ENCODE assay signal across 1 cellular context in genomic region chrX:155767101-155767878, GRCh38.
TF ChIP-seq lines count a peak whose summit lies in the region.

No MANE protein-coding gene starts in this region.

TF ChIP-seq in HEK293, 187 proteins besides CTCF, POLR2A, EP300 and RAD21 (continued from another document and continues in another):
- TF ChIP-seq, protein P1, sequence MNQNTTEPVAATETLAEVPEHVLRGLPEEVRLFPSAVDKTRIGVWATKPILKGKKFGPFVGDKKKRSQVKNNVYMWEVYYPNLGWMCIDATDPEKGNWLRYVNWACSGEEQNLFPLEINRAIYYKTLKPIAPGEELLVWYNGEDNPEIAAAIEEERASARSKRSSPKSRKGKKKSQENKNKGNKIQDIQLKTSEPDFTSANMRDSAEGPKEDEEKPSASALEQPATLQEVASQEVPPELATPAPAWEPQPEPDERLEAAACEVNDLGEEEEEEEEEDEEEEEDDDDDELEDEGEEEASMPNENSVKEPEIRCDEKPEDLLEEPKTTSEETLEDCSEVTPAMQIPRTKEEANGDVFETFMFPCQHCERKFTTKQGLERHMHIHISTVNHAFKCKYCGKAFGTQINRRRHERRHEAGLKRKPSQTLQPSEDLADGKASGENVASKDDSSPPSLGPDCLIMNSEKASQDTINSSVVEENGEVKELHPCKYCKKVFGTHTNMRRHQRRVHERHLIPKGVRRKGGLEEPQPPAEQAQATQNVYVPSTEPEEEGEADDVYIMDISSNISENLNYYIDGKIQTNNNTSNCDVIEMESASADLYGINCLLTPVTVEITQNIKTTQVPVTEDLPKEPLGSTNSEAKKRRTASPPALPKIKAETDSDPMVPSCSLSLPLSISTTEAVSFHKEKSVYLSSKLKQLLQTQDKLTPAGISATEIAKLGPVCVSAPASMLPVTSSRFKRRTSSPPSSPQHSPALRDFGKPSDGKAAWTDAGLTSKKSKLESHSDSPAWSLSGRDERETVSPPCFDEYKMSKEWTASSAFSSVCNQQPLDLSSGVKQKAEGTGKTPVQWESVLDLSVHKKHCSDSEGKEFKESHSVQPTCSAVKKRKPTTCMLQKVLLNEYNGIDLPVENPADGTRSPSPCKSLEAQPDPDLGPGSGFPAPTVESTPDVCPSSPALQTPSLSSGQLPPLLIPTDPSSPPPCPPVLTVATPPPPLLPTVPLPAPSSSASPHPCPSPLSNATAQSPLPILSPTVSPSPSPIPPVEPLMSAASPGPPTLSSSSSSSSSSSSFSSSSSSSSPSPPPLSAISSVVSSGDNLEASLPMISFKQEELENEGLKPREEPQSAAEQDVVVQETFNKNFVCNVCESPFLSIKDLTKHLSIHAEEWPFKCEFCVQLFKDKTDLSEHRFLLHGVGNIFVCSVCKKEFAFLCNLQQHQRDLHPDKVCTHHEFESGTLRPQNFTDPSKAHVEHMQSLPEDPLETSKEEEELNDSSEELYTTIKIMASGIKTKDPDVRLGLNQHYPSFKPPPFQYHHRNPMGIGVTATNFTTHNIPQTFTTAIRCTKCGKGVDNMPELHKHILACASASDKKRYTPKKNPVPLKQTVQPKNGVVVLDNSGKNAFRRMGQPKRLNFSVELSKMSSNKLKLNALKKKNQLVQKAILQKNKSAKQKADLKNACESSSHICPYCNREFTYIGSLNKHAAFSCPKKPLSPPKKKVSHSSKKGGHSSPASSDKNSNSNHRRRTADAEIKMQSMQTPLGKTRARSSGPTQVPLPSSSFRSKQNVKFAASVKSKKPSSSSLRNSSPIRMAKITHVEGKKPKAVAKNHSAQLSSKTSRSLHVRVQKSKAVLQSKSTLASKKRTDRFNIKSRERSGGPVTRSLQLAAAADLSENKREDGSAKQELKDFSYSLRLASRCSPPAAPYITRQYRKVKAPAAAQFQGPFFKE (tag by site-specific recombination; IDR thresholded peaks at IDR 0.05; ENCODE audit: borderline replicate concordance), result no peak
- TF ChIP-seq ZNF114 (tag by site-specific recombination; IDR thresholded peaks at IDR 0.05), result no peak
- peak; percentile 61 for TF ChIP-seq SP7 (tag by site-specific recombination; IDR thresholded peaks at IDR 0.05)
- no peak for TF ChIP-seq ZSCAN4 (tag by site-specific recombination; IDR thresholded peaks at IDR 0.05)
- no peak for TF ChIP-seq ZNF174 (tag by site-specific recombination; IDR thresholded peaks at IDR 0.05)
- peak; percentile 98 for TF ChIP-seq ZFHX2 (tag by site-specific recombination; conservative IDR thresholded peaks at IDR 0.05)
- TF ChIP-seq ZNF843 (tag by site-specific recombination; IDR thresholded peaks at IDR 0.05), result no peak
- no peak for TF ChIP-seq ZSCAN16 (tag by site-specific recombination; IDR thresholded peaks at IDR 0.05)
- TF ChIP-seq GFI1B (tag by site-specific recombination; IDR thresholded peaks at IDR 0.05), result no peak; the same call in 1 of the 2 replicates
- no peak for TF ChIP-seq ZNF707 (tag by site-specific recombination; IDR thresholded peaks at IDR 0.05)
- TF ChIP-seq PBX3 (CRISPR knock-in tag; IDR thresholded peaks at IDR 0.05), result no peak
- TF ChIP-seq ZNF362 (tag by site-specific recombination; IDR thresholded peaks at IDR 0.05), result no peak
- TF ChIP-seq ZNF23 (tag by site-specific recombination; IDR thresholded peaks at IDR 0.05; ENCODE audit: borderline replicate concordance), result no peak
- TF ChIP-seq ZNF10 (tag by site-specific recombination; IDR thresholded peaks at IDR 0.05), result no peak
- 0 out of 2 replicates have a peak, but pooled peaks have one; percentile 38 for TF ChIP-seq KLF16 (tag by site-specific recombination; IDR thresholded peaks at IDR 0.05)
- TF ChIP-seq ZSCAN5A (tag by site-specific recombination; IDR thresholded peaks at IDR 0.05), result no peak
- TF ChIP-seq ZNF394 (tag by site-specific recombination; IDR thresholded peaks at IDR 0.05; ENCODE audit: borderline replicate concordance), result no peak
- TF ChIP-seq ZNF658 (tag by site-specific recombination; IDR thresholded peaks at IDR 0.05), result no peak
- TF ChIP-seq ZNF626 (tag by site-specific recombination; IDR thresholded peaks at IDR 0.05), result no peak
- TF ChIP-seq, protein P2, sequence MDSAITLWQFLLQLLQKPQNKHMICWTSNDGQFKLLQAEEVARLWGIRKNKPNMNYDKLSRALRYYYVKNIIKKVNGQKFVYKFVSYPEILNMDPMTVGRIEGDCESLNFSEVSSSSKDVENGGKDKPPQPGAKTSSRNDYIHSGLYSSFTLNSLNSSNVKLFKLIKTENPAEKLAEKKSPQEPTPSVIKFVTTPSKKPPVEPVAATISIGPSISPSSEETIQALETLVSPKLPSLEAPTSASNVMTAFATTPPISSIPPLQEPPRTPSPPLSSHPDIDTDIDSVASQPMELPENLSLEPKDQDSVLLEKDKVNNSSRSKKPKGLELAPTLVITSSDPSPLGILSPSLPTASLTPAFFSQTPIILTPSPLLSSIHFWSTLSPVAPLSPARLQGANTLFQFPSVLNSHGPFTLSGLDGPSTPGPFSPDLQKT (IDR thresholded peaks at IDR 0.05; ENCODE audit: borderline replicate concordance, low read depth, low read length), result no peak
- no peak for TF ChIP-seq ZBTB26 (tag by site-specific recombination; optimal IDR thresholded peaks at IDR 0.05)
- TF ChIP-seq TCF7L2 (IDR thresholded peaks at IDR 0.05; ENCODE audit: borderline replicate concordance, low read depth, low read length), result no peak
- TF ChIP-seq ZNF133 (tag by site-specific recombination; IDR thresholded peaks at IDR 0.05), result no peak
- TF ChIP-seq SETDB1 (IDR thresholded peaks at IDR 0.05; ENCODE audit: insufficient read length, low read length), result no peak
- 0 out of 2 replicates have a peak, but pooled peaks have one; percentile 22 for TF ChIP-seq ZNF600 (tag by site-specific recombination; IDR thresholded peaks at IDR 0.05)
- TF ChIP-seq WT1 (tag by site-specific recombination; IDR thresholded peaks at IDR 0.05), result peak; percentile 88
- TF ChIP-seq ZNF501 (tag by site-specific recombination; IDR thresholded peaks at IDR 0.05), result peak; percentile 32; the same call in 1 of the 2 replicates
- no peak for TF ChIP-seq ZNF223 (tag by site-specific recombination; IDR thresholded peaks at IDR 0.05)
- TF ChIP-seq, protein P3, sequence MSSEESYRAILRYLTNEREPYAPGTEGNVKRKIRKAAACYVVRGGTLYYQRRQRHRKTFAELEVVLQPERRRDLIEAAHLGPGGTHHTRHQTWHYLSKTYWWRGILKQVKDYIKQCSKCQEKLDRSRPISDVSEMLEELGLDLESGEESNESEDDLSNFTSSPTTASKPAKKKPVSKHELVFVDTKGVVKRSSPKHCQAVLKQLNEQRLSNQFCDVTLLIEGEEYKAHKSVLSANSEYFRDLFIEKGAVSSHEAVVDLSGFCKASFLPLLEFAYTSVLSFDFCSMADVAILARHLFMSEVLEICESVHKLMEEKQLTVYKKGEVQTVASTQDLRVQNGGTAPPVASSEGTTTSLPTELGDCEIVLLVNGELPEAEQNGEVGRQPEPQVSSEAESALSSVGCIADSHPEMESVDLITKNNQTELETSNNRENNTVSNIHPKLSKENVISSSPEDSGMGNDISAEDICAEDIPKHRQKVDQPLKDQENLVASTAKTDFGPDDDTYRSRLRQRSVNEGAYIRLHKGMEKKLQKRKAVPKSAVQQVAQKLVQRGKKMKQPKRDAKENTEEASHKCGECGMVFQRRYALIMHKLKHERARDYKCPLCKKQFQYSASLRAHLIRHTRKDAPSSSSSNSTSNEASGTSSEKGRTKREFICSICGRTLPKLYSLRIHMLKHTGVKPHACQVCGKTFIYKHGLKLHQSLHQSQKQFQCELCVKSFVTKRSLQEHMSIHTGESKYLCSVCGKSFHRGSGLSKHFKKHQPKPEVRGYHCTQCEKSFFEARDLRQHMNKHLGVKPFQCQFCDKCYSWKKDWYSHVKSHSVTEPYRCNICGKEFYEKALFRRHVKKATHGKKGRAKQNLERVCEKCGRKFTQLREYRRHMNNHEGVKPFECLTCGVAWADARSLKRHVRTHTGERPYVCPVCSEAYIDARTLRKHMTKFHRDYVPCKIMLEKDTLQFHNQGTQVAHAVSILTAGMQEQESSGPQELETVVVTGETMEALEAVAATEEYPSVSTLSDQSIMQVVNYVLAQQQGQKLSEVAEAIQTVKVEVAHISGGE (tag by site-specific recombination; conservative IDR thresholded peaks at IDR 0.05; ENCODE audit: low read depth), result no peak
- TF ChIP-seq KLF9 (tag by site-specific recombination; IDR thresholded peaks at IDR 0.05; ENCODE audit: low read depth), result no peak
- TF ChIP-seq, protein P4, sequence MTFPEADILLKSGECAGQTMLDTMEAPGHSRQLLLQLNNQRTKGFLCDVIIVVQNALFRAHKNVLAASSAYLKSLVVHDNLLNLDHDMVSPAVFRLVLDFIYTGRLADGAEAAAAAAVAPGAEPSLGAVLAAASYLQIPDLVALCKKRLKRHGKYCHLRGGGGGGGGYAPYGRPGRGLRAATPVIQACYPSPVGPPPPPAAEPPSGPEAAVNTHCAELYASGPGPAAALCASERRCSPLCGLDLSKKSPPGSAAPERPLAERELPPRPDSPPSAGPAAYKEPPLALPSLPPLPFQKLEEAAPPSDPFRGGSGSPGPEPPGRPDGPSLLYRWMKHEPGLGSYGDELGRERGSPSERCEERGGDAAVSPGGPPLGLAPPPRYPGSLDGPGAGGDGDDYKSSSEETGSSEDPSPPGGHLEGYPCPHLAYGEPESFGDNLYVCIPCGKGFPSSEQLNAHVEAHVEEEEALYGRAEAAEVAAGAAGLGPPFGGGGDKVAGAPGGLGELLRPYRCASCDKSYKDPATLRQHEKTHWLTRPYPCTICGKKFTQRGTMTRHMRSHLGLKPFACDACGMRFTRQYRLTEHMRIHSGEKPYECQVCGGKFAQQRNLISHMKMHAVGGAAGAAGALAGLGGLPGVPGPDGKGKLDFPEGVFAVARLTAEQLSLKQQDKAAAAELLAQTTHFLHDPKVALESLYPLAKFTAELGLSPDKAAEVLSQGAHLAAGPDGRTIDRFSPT (tag by site-specific recombination; IDR thresholded peaks at IDR 0.05), result peak; percentile 52
- no peak for TF ChIP-seq ZNF571 (tag by site-specific recombination; IDR thresholded peaks at IDR 0.05)
- TF ChIP-seq ZNF48 (tag by site-specific recombination; IDR thresholded peaks at IDR 0.05), result no peak
- TF ChIP-seq ZNF596 (tag by site-specific recombination; IDR thresholded peaks at IDR 0.05), result no peak
- TF ChIP-seq ZNF610 (tag by site-specific recombination; IDR thresholded peaks at IDR 0.05; ENCODE audit: borderline replicate concordance), result no peak
- 0 out of 2 replicates have a peak, but pooled peaks have one; percentile 37 for TF ChIP-seq ZNF211 (tag by site-specific recombination; IDR thresholded peaks at IDR 0.05; ENCODE audit: low read depth)
- no peak for TF ChIP-seq ZFP41 (tag by site-specific recombination; IDR thresholded peaks at IDR 0.05; ENCODE audit: borderline replicate concordance)
- TF ChIP-seq BCL11B (tag by site-specific recombination; IDR thresholded peaks at IDR 0.05; ENCODE audit: low read depth), result no peak
- TF ChIP-seq SALL2 (tag by site-specific recombination; IDR thresholded peaks at IDR 0.05; ENCODE audit: borderline replicate concordance), result no peak
- TF ChIP-seq ZBTB21 (tag by site-specific recombination; IDR thresholded peaks at IDR 0.05), result peak; percentile 18; the same call in 1 of the 2 replicates
- 0 out of 2 replicates have a peak, but pooled peaks have one; percentile 28 for TF ChIP-seq IKZF3 (tag by site-specific recombination; IDR thresholded peaks at IDR 0.05)
- TF ChIP-seq, protein P5, sequence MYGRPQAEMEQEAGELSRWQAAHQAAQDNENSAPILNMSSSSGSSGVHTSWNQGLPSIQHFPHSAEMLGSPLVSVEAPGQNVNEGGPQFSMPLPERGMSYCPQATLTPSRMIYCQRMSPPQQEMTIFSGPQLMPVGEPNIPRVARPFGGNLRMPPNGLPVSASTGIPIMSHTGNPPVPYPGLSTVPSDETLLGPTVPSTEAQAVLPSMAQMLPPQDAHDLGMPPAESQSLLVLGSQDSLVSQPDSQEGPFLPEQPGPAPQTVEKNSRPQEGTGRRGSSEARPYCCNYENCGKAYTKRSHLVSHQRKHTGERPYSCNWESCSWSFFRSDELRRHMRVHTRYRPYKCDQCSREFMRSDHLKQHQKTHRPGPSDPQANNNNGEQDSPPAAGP (tag by site-specific recombination; IDR thresholded peaks at IDR 0.05), result peak; percentile 74; the same call in 1 of the 2 replicates
